Comparison of ENCODE assay signal across 8 cellular contexts in the genomic region with DNA sequence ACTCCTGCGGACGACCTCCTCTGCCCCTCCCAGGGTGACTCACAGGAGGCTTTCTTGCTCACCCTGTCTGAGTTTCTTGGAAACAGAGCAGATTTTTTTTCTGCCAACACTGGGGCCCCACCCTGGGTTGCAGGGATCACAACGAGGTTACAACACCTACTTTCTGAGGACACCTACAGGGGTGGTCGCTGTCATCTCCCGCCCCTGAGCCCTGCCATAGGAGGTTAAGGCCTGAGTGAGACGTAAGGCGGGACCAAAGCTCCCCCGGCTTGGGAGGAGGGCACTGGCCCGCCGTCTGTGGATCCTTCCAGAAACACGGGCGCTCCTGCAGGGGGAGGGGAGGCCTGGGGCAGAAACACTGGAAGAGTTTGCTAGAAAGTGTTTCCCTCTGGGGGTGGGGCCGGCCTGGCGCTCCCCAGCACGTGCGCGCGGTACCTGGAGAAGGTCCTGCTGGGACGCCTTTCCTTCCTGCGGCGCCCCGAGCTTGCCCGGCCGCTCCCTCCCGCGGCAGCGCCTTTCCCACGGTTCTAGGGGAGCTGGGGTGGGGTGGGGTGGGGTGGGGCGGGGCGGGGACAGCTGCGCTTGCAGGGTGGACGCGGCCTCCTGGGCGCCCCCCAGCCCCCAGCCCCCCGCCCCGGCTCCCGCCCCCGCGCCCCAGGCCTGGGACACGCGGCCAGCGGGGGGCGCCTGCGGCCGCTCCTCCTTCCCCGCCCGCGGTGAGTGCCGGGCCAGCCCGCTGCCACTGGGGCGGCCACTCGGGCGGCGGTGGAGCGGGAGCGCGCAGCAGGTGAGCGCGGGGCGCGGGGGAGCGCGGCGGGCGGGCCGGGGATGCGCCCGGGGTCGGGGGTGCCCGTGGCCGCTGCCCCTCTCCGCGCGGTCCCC. TPM values are rescaled to one million over a fixed set of nuclear protein-coding genes. Genes with fewer than 3 reads are reported as not detected.
DNase-seq lines count a peak whose midpoint lies in the region; ATAC-seq and TF ChIP-seq lines count a peak whose summit lies in the region.

No MANE protein-coding gene starts in this region.

- DNase-seq in GM12865 (ENCODE audit: low read depth) = peak; percentile 61
- peak; percentile 87 for DNase-seq in H7
- DNase-seq in MV-4-11 (lab: John Stamatoyannopoulos, UW) = peak; percentile 57
- DNase-seq in activated CD8-positive, alpha-beta T cell treated with anti-CD3 and anti-CD28 coated beads, Interleukin-2, amount 10 ng/mL, durations not matched to agents 7 days and 5 days = peak; percentile 82
- no peak for DNase-seq in epithelial cell of proximal tubule (ENCODE audit: low read depth)
- DNase-seq in stromal cell of bone marrow (ENCODE audit: low read depth) = peak; percentile 64

- H3K36me3 Mint-ChIP-seq in activated CD8-positive, alpha-beta T cell treated with anti-CD3 and anti-CD28 coated beads, Interleukin-2, amount 10 ng/mL, durations not matched to agents 7 days and 5 days (ENCODE audit: low read depth) = peaks cover 5% of the 10 kb centered on the region

- peak; percentile 35 for TF ChIP-seq CTCF in GM12865 (IDR thresholded peaks at IDR 0.05; ENCODE audit: insufficient read depth, low read depth, low read length, missing control alignments)
- TF ChIP-seq CTCF in epithelial cell of proximal tubule (conservative IDR thresholded peaks at IDR 0.05; ENCODE audit: low read depth, low read length) = no peak

- POLR2A ChIA-PET in activated CD8-positive, alpha-beta T cell treated with anti-CD3 and anti-CD28 coated beads, Interleukin-2, amount 10 ng/mL, durations not matched to agents 7 days and 5 days (lab: Charles Lee) = interaction anchor here (0.6 to 1.3 kb wide), 6 partner anchors 17 to 37 kb away, joined by 3 to 4 read pairs (median 3); a partner anchor contains a TSS

- H3K36me3 ChIP-seq in H7 (replicated peaks; ENCODE audit: control insufficient read depth, insufficient read depth, low read length) (no peaks in the 10 kb centered on the region), muscle layer of duodenum (ENCODE audit: control insufficient read depth in 1 of 2, insufficient read depth in 2 of 2, low read length in 2 of 2) (no peaks in the 10 kb centered on the region)

- no peaks in the 10 kb centered on the region for H3K9me3 ChIP-seq in muscle layer of duodenum (ENCODE audit: control insufficient read depth in 1 of 2, low read length in 2 of 2)

- peak overlapping the region; percentile 75 for H3K4me3 ChIP-seq in GM12865 (ENCODE audit: low read depth, low read length)
- peak overlapping the region; percentile 60 for H3K4me3 ChIP-seq in H7 (ENCODE audit: insufficient read depth, low read depth, low read length)
- H3K4me3 ChIP-seq in epithelial cell of proximal tubule (ENCODE audit: low read depth, low read length) = peak overlapping the region; percentile 69
- peak overlapping the region; percentile 64 to 79 for H3K4me3 ChIP-seq in muscle layer of duodenum (ENCODE audit: low read depth in 1 of 2, low read length in 2 of 2)

- peaks cover 17% of the 10 kb centered on the region for H3K27me3 ChIP-seq in H7 (ENCODE audit: control insufficient read depth, insufficient read depth, low read length)
- no peaks in the 10 kb centered on the region for H3K27me3 ChIP-seq in muscle layer of duodenum (ENCODE audit: low read depth, low read length)

- peak overlapping the region; percentile 82 for H3K27ac Mint-ChIP-seq in activated CD8-positive, alpha-beta T cell treated with anti-CD3 and anti-CD28 coated beads, Interleukin-2, amount 10 ng/mL, durations not matched to agents 7 days and 5 days

- H3K4me1 Mint-ChIP-seq in activated CD8-positive, alpha-beta T cell treated with anti-CD3 and anti-CD28 coated beads, Interleukin-2, amount 10 ng/mL, durations not matched to agents 7 days and 5 days (ENCODE audit: low read depth) = peaks cover 34% of the 10 kb centered on the region

- peaks cover 6% of the 10 kb centered on the region in 2 donors for H3K4me1 ChIP-seq in muscle layer of duodenum (ENCODE audit: control insufficient read depth in 1 of 2, insufficient read depth in 2 of 2, low read length in 2 of 2)

- ATAC-seq in activated CD8-positive, alpha-beta T cell treated with anti-CD3 and anti-CD28 coated beads, Interleukin-2, amount 10 ng/mL, durations not matched to agents 7 days and 5 days = peak; percentile 78
- no peak for ATAC-seq in HG02763 (IDR thresholded peaks at IDR 0.05; ENCODE audit: unreplicated experiment)

- CTCF ChIA-PET in activated CD8-positive, alpha-beta T cell treated with anti-CD3 and anti-CD28 coated beads, Interleukin-2, amount 10 ng/mL, durations not matched to agents 7 days and 5 days (lab: Charles Lee) = interaction anchor here (1.0 to 1.3 kb wide), 6 partner anchors 29 to 94 kb away, joined by 3 to 4 read pairs (median 3); no protein-coding TSS in a partner anchor

- peak overlapping the region; percentile 16 for H3K27ac ChIP-seq in muscle layer of duodenum (ENCODE audit: low read length)

- H3K27me3 Mint-ChIP-seq in activated CD8-positive, alpha-beta T cell treated with anti-CD3 and anti-CD28 coated beads, Interleukin-2, amount 10 ng/mL, durations not matched to agents 7 days and 5 days (ENCODE audit: low read depth) = peaks cover 12% of the 10 kb centered on the region

- H3K9me3 Mint-ChIP-seq in activated CD8-positive, alpha-beta T cell treated with anti-CD3 and anti-CD28 coated beads, Interleukin-2, amount 10 ng/mL, durations not matched to agents 7 days and 5 days (ENCODE audit: insufficient read depth) = no peaks in the 10 kb centered on the region

- peak overlapping the region; percentile 80 for H3K4me3 Mint-ChIP-seq in activated CD8-positive, alpha-beta T cell treated with anti-CD3 and anti-CD28 coated beads, Interleukin-2, amount 10 ng/mL, durations not matched to agents 7 days and 5 days

RNA-seq across cellular contexts. Expression of a gene that starts 20.7 kb away (rescaled TPM):
- total RNA-seq in H7 (2014; rRNA removed; shearing (Covaris generic)) = 2.2 and 2.5 TPM in 2 replicates
- 100 to 1,000 TPM; 214 to 225 TPM for total RNA-seq in activated CD8-positive, alpha-beta T cell treated with anti-CD3 and anti-CD28 coated beads, Interleukin-2, amount 10 ng/mL, durations not matched to agents 7 days and 5 days
- 17.0 and 33.4 TPM in 2 replicates for total RNA-seq in epithelial cell of proximal tubule
